ENCODE assay signal across 18 cellular contexts in genomic region chr20:29427201-29428060, GRCh38.
DNase-seq lines count a peak whose midpoint lies in the region; ATAC-seq, FAIRE-seq and TF ChIP-seq lines count a peak whose summit lies in the region.
"Had no signal": no experiment of that assay in that cellular context is flagged by ENCODE, and none has a peak within 500 bp of the region (broad histone marks: within the 10 kb centered on the region; RNA-seq: fewer than 3 reads in every experiment).

No MANE protein-coding gene starts in this region.

- intact Hi-C loops in activated naive CD4-positive, alpha-beta T cell treated with anti-CD3 and anti-CD28 coated beads for 36 hours (cut with micrococcal nuclease): no loop called here
- intact Hi-C loops in kidney (cut with DNase I): no loop called here
- intact Hi-C loops in activated T-helper 1 cell treated with anti-CD3 and anti-CD28 coated beads, Interleukin-12 subunit alpha, Interleukin-12 subunit beta, Interleukin-2, Interleukin-4 antibody, amounts not matched to agents 30 ng/mL and 10 ng/mL and 1 ng/mL, durations not matched to agents 14 hours and 24 hours and 36 hours (cut with micrococcal nuclease): no loop called here

- POLR2A ChIA-PET in SK-N-SH (lab: Yijun Ruan, JAX): interaction anchor here (0.6 kb wide), 1 partner anchor 348 kb away, joined by 3 read pairs; no protein-coding TSS in a partner anchor

- no peaks in the 10 kb centered on the region for H3K79me2 ChIP-seq in SK-N-SH (ENCODE audit: insufficient read depth)

- CTCF ChIA-PET in activated naive CD4-positive, alpha-beta T cell treated with anti-CD3 and anti-CD28 coated beads for 36 hours (lab: Charles Lee): no interaction called here
- CTCF ChIA-PET in SK-N-SH (lab: Yijun Ruan, JAX): interaction anchor here (0.7 kb wide), 1 partner anchor 11 kb away, joined by 5 read pairs; no protein-coding TSS in a partner anchor

- H3K9me3 Mint-ChIP-seq in activated naive CD4-positive, alpha-beta T cell treated with anti-CD3 and anti-CD28 coated beads for 36 hours: peaks cover 3% of the 10 kb centered on the region
- H3K9me3 Mint-ChIP-seq in activated naive CD4-positive, alpha-beta T cell treated with anti-CD3 and anti-CD28 coated beads, Interleukin-2, amount 50 U/mL, for 72 hours: peaks cover 0 to under 1% of the 10 kb centered on the region in 2 donors
- no peaks in the 10 kb centered on the region for H3K9me3 Mint-ChIP-seq in activated T-helper 1 cell treated with anti-CD3 and anti-CD28 coated beads, Interleukin-12 subunit alpha, Interleukin-12 subunit beta, Interleukin-2, Interleukin-4 antibody, amounts not matched to agents 30 ng/mL and 10 ng/mL and 1 ng/mL, durations not matched to agents 14 hours and 24 hours and 36 hours
- H3K9me3 Mint-ChIP-seq: activated naive CD4-positive, alpha-beta T cell treated with anti-CD3 and anti-CD28 coated beads, Interleukin-2, amount 50 U/mL, for 24 hours had no signal

- DNase-seq in activated naive CD4-positive, alpha-beta T cell treated with anti-CD3 and anti-CD28 coated beads for 36 hours: peak; percentile 34
- DNase-seq in activated naive CD4-positive, alpha-beta T cell treated with anti-CD3 and anti-CD28 coated beads, Interleukin-2, amount 50 U/mL, for 72 hours (ENCODE audit: low spot score in 2 of 2): no peak
- DNase-seq in SK-N-SH: peak; percentile 66
- DNase-seq in kidney: peak; percentile 59
- no peak for DNase-seq in kidney tubule cell (ENCODE audit: low spot score)
- no peak for DNase-seq in activated T-helper 1 cell treated with anti-CD3 and anti-CD28 coated beads, Interleukin-12 subunit alpha, Interleukin-12 subunit beta, Interleukin-2, Interleukin-4 antibody, amounts not matched to agents 30 ng/mL and 10 ng/mL and 1 ng/mL, durations not matched to agents 14 hours and 24 hours and 36 hours (ENCODE audit: low spot score)
- no peak for DNase-seq in stimulated activated naive CD4-positive, alpha-beta T cell (lab: John Stamatoyannopoulos, UW)
- DNase-seq: brain microvascular endothelial cell; dermis blood vessel endothelial cell; erythroblast; NK-92 treated with Interleukin-12 subunit alpha and Interleukin-12 subunit beta, amount 100 ng/mL, for 24 hours; right cardiac atrium; Right ventricle myocardium superior had no signal

- peaks cover 22% of the 10 kb centered on the region; the same call in 1 of the 2 replicates for H3K27me3 ChIP-seq in SK-N-SH (ENCODE audit: insufficient read depth)
- H3K27me3 ChIP-seq: brain microvascular endothelial cell had no signal

- WGBS in SK-N-SH (ENCODE audit: low lambda C conversion rate): 2% methylated on average over 23 of the region's 38 CpGs

- peaks cover 0 to 4% of the 10 kb centered on the region in 2 experiments; a peak in 1 of 4 replicates for H3K4me1 ChIP-seq in SK-N-SH (ENCODE audit: control insufficient read depth in 1 of 2, insufficient read depth in 2 of 2, low read depth in 1 of 2, low read length in 1 of 2)
- no peaks in the 10 kb centered on the region for H3K4me1 ChIP-seq in kidney (ENCODE audit: control insufficient read depth in 1 of 2, insufficient read depth in 1 of 2, low read depth in 1 of 2, low read length in 2 of 2)

- no peaks in the 10 kb centered on the region for H4K20me1 ChIP-seq in SK-N-SH (ENCODE audit: insufficient read depth)

- H3K27ac ChIP-seq in SK-N-SH (ENCODE audit: low read depth in 2 of 2, low read length in 1 of 2): no peak overlapping the region; a peak in 1 of 4 replicates
- H3K27ac ChIP-seq in kidney (ENCODE audit: low read depth in 2 of 2, low read length in 2 of 2): no peak overlapping the region
- H3K27ac ChIP-seq: brain microvascular endothelial cell had no signal

- H3K9me3 ChIP-seq in SK-N-SH (no peaks in the 10 kb centered on the region), kidney (ENCODE audit: control insufficient read depth in 1 of 2, low read length in 2 of 2) (no peaks in the 10 kb centered on the region)

- H3K27me3 Mint-ChIP-seq in activated naive CD4-positive, alpha-beta T cell treated with anti-CD3 and anti-CD28 coated beads for 36 hours (ENCODE audit: low read depth): peaks cover 24% of the 10 kb centered on the region
- peaks cover 12% of the 10 kb centered on the region for H3K27me3 Mint-ChIP-seq in activated T-helper 1 cell treated with anti-CD3 and anti-CD28 coated beads, Interleukin-12 subunit alpha, Interleukin-12 subunit beta, Interleukin-2, Interleukin-4 antibody, amounts not matched to agents 30 ng/mL and 10 ng/mL and 1 ng/mL, durations not matched to agents 14 hours and 24 hours and 36 hours (ENCODE audit: insufficient read depth)
- H3K27me3 Mint-ChIP-seq: IgD-negative memory B cell had no signal

- ATAC-seq in activated naive CD4-positive, alpha-beta T cell treated with anti-CD3 and anti-CD28 coated beads, Interleukin-2, amount 50 U/mL, for 72 hours: no peak
- ATAC-seq: GM12878, right cardiac atrium had no signal

- H3K4me2 ChIP-seq in SK-N-SH: peak overlapping the region; percentile 85

- peak; percentile 12; the same call in 1 of the 2 replicates for TF ChIP-seq CTCF in LNCAP (IDR thresholded peaks at IDR 0.05)
- peak; percentile 66 for TF ChIP-seq CTCF in SK-N-SH (IDR thresholded peaks at IDR 0.05)
- no peak for TF ChIP-seq CTCF in kidney (IDR thresholded peaks at IDR 0.05; ENCODE audit: borderline replicate concordance, extremely low read depth, insufficient read depth)

- TF ChIP-seq EP300 in SK-N-SH (IDR thresholded peaks at IDR 0.05; ENCODE audit: borderline replicate concordance in 1 of 2, low read depth in 1 of 2, low read length in 1 of 2): no peak

- no peak for FAIRE-seq in kidney (lab: Jason Lieb, UNC)
- FAIRE-seq: G401.6, GM12878 had no signal

- H3K36me3 Mint-ChIP-seq in activated naive CD4-positive, alpha-beta T cell treated with anti-CD3 and anti-CD28 coated beads for 36 hours (ENCODE audit: low read depth): no peaks in the 10 kb centered on the region
- H3K36me3 Mint-ChIP-seq in activated naive CD4-positive, alpha-beta T cell treated with anti-CD3 and anti-CD28 coated beads, Interleukin-2, amount 50 U/mL, for 72 hours: no peaks in the 10 kb centered on the region
- no peaks in the 10 kb centered on the region for H3K36me3 Mint-ChIP-seq in activated T-helper 1 cell treated with anti-CD3 and anti-CD28 coated beads, Interleukin-12 subunit alpha, Interleukin-12 subunit beta, Interleukin-2, Interleukin-4 antibody, amounts not matched to agents 30 ng/mL and 10 ng/mL and 1 ng/mL, durations not matched to agents 14 hours and 24 hours and 36 hours (ENCODE audit: low read depth)
- H3K36me3 Mint-ChIP-seq: activated naive CD4-positive, alpha-beta T cell treated with anti-CD3 and anti-CD28 coated beads, Interleukin-2, amount 50 U/mL, for 24 hours; IgD-negative memory B cell had no signal

- H3K9ac ChIP-seq in SK-N-SH (peak overlapping the region; percentile 44; the same call in 1 of the 2 replicates), kidney (ENCODE audit: low read length in 2 of 2) (no peak overlapping the region)

- H3K9me2 ChIP-seq in SK-N-SH: no peaks in the 10 kb centered on the region

- H3K36me3 ChIP-seq in SK-N-SH (replicated peaks in 1 of 2; ENCODE audit: control insufficient read depth in 1 of 2, insufficient read depth in 2 of 2, low read length in 1 of 2) (no peaks in the 10 kb centered on the region), kidney (ENCODE audit: control insufficient read depth in 1 of 2, insufficient read depth in 2 of 2, low read length in 2 of 2) (no peaks in the 10 kb centered on the region)
- H3K36me3 ChIP-seq: brain microvascular endothelial cell had no signal

- TF ChIP-seq RAD21 in SK-N-SH (IDR thresholded peaks at IDR 0.05; ENCODE audit: low read length): no peak

- no peaks in the 10 kb centered on the region for H3K4me1 Mint-ChIP-seq in activated naive CD4-positive, alpha-beta T cell treated with anti-CD3 and anti-CD28 coated beads for 36 hours (ENCODE audit: low read depth)
- H3K4me1 Mint-ChIP-seq in activated T-helper 1 cell treated with anti-CD3 and anti-CD28 coated beads, Interleukin-12 subunit alpha, Interleukin-12 subunit beta, Interleukin-2, Interleukin-4 antibody, amounts not matched to agents 30 ng/mL and 10 ng/mL and 1 ng/mL, durations not matched to agents 14 hours and 24 hours and 36 hours (ENCODE audit: low read depth): no peaks in the 10 kb centered on the region
- H3K4me1 Mint-ChIP-seq: activated naive CD4-positive, alpha-beta T cell treated with anti-CD3 and anti-CD28 coated beads, Interleukin-2, amount 50 U/mL, for 24 hours; IgD-negative memory B cell had no signal

- peak overlapping the region; percentile 59 for H3K4me3 Mint-ChIP-seq in activated naive CD4-positive, alpha-beta T cell treated with anti-CD3 and anti-CD28 coated beads for 36 hours
- no peak overlapping the region for H3K4me3 Mint-ChIP-seq in activated T-helper 1 cell treated with anti-CD3 and anti-CD28 coated beads, Interleukin-12 subunit alpha, Interleukin-12 subunit beta, Interleukin-2, Interleukin-4 antibody, amounts not matched to agents 30 ng/mL and 10 ng/mL and 1 ng/mL, durations not matched to agents 14 hours and 24 hours and 36 hours
- H3K4me3 Mint-ChIP-seq: activated naive CD4-positive, alpha-beta T cell treated with anti-CD3 and anti-CD28 coated beads, Interleukin-2, amount 50 U/mL, for 24 hours had no signal

- H3F3A ChIP-seq in SK-N-SH (replicated peaks; ENCODE audit: insufficient read depth): no peaks in the 10 kb centered on the region

- no peak overlapping the region for H3K27ac Mint-ChIP-seq in activated naive CD4-positive, alpha-beta T cell treated with anti-CD3 and anti-CD28 coated beads for 36 hours
- H3K27ac Mint-ChIP-seq in activated naive CD4-positive, alpha-beta T cell treated with anti-CD3 and anti-CD28 coated beads, Interleukin-2, amount 50 U/mL, for 72 hours: no peak overlapping the region
- H3K27ac Mint-ChIP-seq in activated T-helper 1 cell treated with anti-CD3 and anti-CD28 coated beads, Interleukin-12 subunit alpha, Interleukin-12 subunit beta, Interleukin-2, Interleukin-4 antibody, amounts not matched to agents 30 ng/mL and 10 ng/mL and 1 ng/mL, durations not matched to agents 14 hours and 24 hours and 36 hours: no peak overlapping the region
- H3K27ac Mint-ChIP-seq: activated naive CD4-positive, alpha-beta T cell treated with anti-CD3 and anti-CD28 coated beads, Interleukin-2, amount 50 U/mL, for 24 hours had no signal

- peak overlapping the region; percentile 94 for H2AFZ ChIP-seq in SK-N-SH (ENCODE audit: low read depth)

- H3K4me3 ChIP-seq in SK-N-SH (ENCODE audit: low read depth in 2 of 2, low read length in 1 of 2) (peak overlapping the region; percentile 71 to 73), kidney (ENCODE audit: low read length in 2 of 2) (peak overlapping the region in 1 of 2 donors; percentile 24)
- H3K4me3 ChIP-seq: GM12878 had no signal

TF ChIP-seq in SK-N-SH, 30 proteins besides CTCF, POLR2A, EP300 and RAD21 (continues in another document):
- TF ChIP-seq YY1 (IDR thresholded peaks at IDR 0.05; ENCODE audit: low read depth): peak; percentile 19; the same call in 1 of the 2 replicates
- TF ChIP-seq, protein P1, sequence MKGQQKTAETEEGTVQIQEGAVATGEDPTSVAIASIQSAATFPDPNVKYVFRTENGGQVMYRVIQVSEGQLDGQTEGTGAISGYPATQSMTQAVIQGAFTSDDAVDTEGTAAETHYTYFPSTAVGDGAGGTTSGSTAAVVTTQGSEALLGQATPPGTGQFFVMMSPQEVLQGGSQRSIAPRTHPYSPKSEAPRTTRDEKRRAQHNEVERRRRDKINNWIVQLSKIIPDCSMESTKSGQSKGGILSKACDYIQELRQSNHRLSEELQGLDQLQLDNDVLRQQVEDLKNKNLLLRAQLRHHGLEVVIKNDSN (IDR thresholded peaks at IDR 0.05; ENCODE audit: borderline replicate concordance, low read depth): no peak

Comparison
In these comparisons a context has a peak if more than half of its experiments do, and no peak if none do; other contexts are left out.
1. DNase-seq: peak in activated naive CD4-positive, alpha-beta T cell treated with anti-CD3 and anti-CD28 coated beads for 36 hours (single experiment), SK-N-SH (single experiment) and kidney (single experiment); none in activated naive CD4-positive, alpha-beta T cell treated with anti-CD3 and anti-CD28 coated beads, Interleukin-2, amount 50 U/mL, for 72 hours (0 of 2), kidney tubule cell (single experiment), activated T-helper 1 cell treated with anti-CD3 and anti-CD28 coated beads, Interleukin-12 subunit alpha, Interleukin-12 subunit beta, Interleukin-2, Interleukin-4 antibody, amounts not matched to agents 30 ng/mL and 10 ng/mL and 1 ng/mL, durations not matched to agents 14 hours and 24 hours and 36 hours (single experiment) and stimulated activated naive CD4-positive, alpha-beta T cell (0 of 6).